Comparison of ENCODE assay signal across 8 cellular contexts in genomic region chr1:55257958-55258357, GRCh38. TPM values are rescaled to one million over a fixed set of nuclear protein-coding genes. Genes with fewer than 3 reads are reported as not detected.
DNase-seq lines count a peak whose midpoint lies in the region; ATAC-seq lines count a peak whose summit lies in the region.
"Had no signal": no experiment of that assay in that cellular context is flagged by ENCODE, and none has a peak within 500 bp of the region (broad histone marks: within the 10 kb centered on the region; RNA-seq: fewer than 3 reads in every experiment).

No MANE protein-coding gene starts in this region.

- peak overlapping the region; percentile 23 for H3K4me3 Mint-ChIP-seq in activated T-helper 17 cell treated with anti-CD3 and anti-CD28 coated beads, Interleukin-2, amount 50 U/mL, for 72 hours
- H3K4me3 Mint-ChIP-seq in stimulated activated memory B cell treated with anti-CD40 and anti-IgM and Interleukin-4, amounts not matched to agents 10 μg/mL and 1 μg/mL and 100 μg/mL, for 72 hours = peak overlapping the region; percentile 8

- H3K27me3 Mint-ChIP-seq in activated T-helper 17 cell treated with anti-CD3 and anti-CD28 coated beads, Interleukin-2, amount 50 U/mL, for 72 hours = no peaks in the 10 kb centered on the region
- no peaks in the 10 kb centered on the region for H3K27me3 Mint-ChIP-seq in stimulated activated memory B cell treated with anti-CD40 and anti-IgM and Interleukin-4, amounts not matched to agents 10 μg/mL and 1 μg/mL and 100 μg/mL, for 72 hours

- H3K9me3 Mint-ChIP-seq in activated T-helper 17 cell treated with anti-CD3 and anti-CD28 coated beads, Interleukin-2, amount 50 U/mL, for 72 hours = no peaks in the 10 kb centered on the region
- no peaks in the 10 kb centered on the region for H3K9me3 Mint-ChIP-seq in stimulated activated memory B cell treated with anti-CD40 and anti-IgM and Interleukin-4, amounts not matched to agents 10 μg/mL and 1 μg/mL and 100 μg/mL, for 72 hours

- no peaks in the 10 kb centered on the region for H3K36me3 Mint-ChIP-seq in activated T-helper 17 cell treated with anti-CD3 and anti-CD28 coated beads, Interleukin-2, amount 50 U/mL, for 72 hours (ENCODE audit: low read depth)
- no peaks in the 10 kb centered on the region for H3K36me3 Mint-ChIP-seq in stimulated activated memory B cell treated with anti-CD40 and anti-IgM and Interleukin-4, amounts not matched to agents 10 μg/mL and 1 μg/mL and 100 μg/mL, for 72 hours

- peak overlapping the region; percentile 64 for H3K27ac Mint-ChIP-seq in activated T-helper 17 cell treated with anti-CD3 and anti-CD28 coated beads, Interleukin-2, amount 50 U/mL, for 72 hours
- peak overlapping the region; percentile 89 for H3K27ac Mint-ChIP-seq in stimulated activated memory B cell treated with anti-CD40 and anti-IgM and Interleukin-4, amounts not matched to agents 10 μg/mL and 1 μg/mL and 100 μg/mL, for 72 hours

- no peak overlapping the region for H3K4me3 ChIP-seq in Jurkat, Clone E6-1 (ENCODE audit: low read length)

- peak; percentile 79 for DNase-seq in Jurkat, Clone E6-1 (ENCODE audit: low read depth, low spot score)
- DNase-seq in NCI-H1092 treated with DMSO at 0.1 percent for 48 hours (lab: John Stamatoyannopoulos, UW) = no peak
- DNase-seq in NCI-H226 = no peak
- DNase-seq in ACHN = no peak

- in situ Hi-C loops in ACHN (cut with HindIII; ENCODE audit: low pct_ligation_motif_present, low pct_unique_long_range_greater_than_20kb, low sequenced_read_pairs) = no loop called here

- peaks cover 11% of the 10 kb centered on the region for H3K4me1 Mint-ChIP-seq in activated T-helper 17 cell treated with anti-CD3 and anti-CD28 coated beads, Interleukin-2, amount 50 U/mL, for 72 hours
- H3K4me1 Mint-ChIP-seq in stimulated activated memory B cell treated with anti-CD40 and anti-IgM and Interleukin-4, amounts not matched to agents 10 μg/mL and 1 μg/mL and 100 μg/mL, for 72 hours = peaks cover 71% of the 10 kb centered on the region

- peak; percentile 65 for ATAC-seq in GM21381 (IDR thresholded peaks at IDR 0.05; ENCODE audit: unreplicated experiment)
- ATAC-seq in activated T-helper 17 cell treated with anti-CD3 and anti-CD28 coated beads, Interleukin-2, amount 50 U/mL, for 72 hours (replicated peaks) = peak; percentile 85
- peak; percentile 74 for ATAC-seq in stimulated activated memory B cell treated with anti-CD40 and anti-IgM and Interleukin-4, amounts not matched to agents 10 μg/mL and 1 μg/mL and 100 μg/mL, for 72 hours
- ATAC-seq: sciatic nerve had no signal

RNA-seq across cellular contexts. Expression of gene USP24, which starts 42.8 kb away (rescaled TPM):
- polyA plus RNA-seq in Jurkat, Clone E6-1 (2012; ENCODE audit: insufficient read depth, insufficient read length) = 26.5 TPM
- 10 to 100 TPM; 40.8 to 41.6 TPM for total RNA-seq in activated T-helper 17 cell treated with anti-CD3 and anti-CD28 coated beads, Interleukin-2, amount 50 U/mL, for 72 hours
